16 cellular contexts compared by ENCODE assay signal in genomic region chr18:22814329-22814703, GRCh38.
DNase-seq lines count a peak whose midpoint lies in the region; ATAC-seq, FAIRE-seq and TF ChIP-seq lines count a peak whose summit lies in the region.
"Had no signal": no experiment of that assay in that cellular context is flagged by ENCODE, and none has a peak within 500 bp of the region (broad histone marks: within the 10 kb centered on the region; RNA-seq: fewer than 3 reads in every experiment).

No MANE protein-coding gene starts in this region.

- intact Hi-C loops in endothelial cell of umbilical vein (cut with micrococcal nuclease): loop anchor here (1.0 to 10.0 kb wide), 7 partner anchors 118 to 688 kb away; partner anchors contain the start of genes RBBP8 and RMC1

- peak; percentile 61 for ATAC-seq in RWPE2 (ENCODE audit: low read depth)

- DNase-seq in RWPE2 (ENCODE audit: low spot score) (no peak), endothelial cell of umbilical vein (ENCODE audit: low read depth, low spot score) (peak; percentile 46), osteoblast (ENCODE audit: insufficient read length, low spot score, missing footprints) (peak; percentile 81), NCI-H510A (lab: John Stamatoyannopoulos, UW) (no peak), SHP77 treated with DMSO at 0.1 percent for 48 hours (lab: John Stamatoyannopoulos, UW) (no peak), NCI-H2196 treated with DMSO at 0.1 percent for 48 hours (lab: John Stamatoyannopoulos, UW; ENCODE audit: unreplicated experiment) (no peak)
- DNase-seq: GF-D8, GOT3, NCI-H1092, NCI-H187 treated with DMSO at 0.1 percent for 48 hours, NCI-H2107 had no signal

- H3K4me3 ChIP-seq in RWPE2 (ENCODE audit: severe bottlenecking) (no peak overlapping the region), endothelial cell of umbilical vein (replicated peaks in 1 of 3; ENCODE audit: insufficient read depth in 1 of 3, low read depth in 1 of 3, low read length in 3 of 3) (no peak overlapping the region), osteoblast (ENCODE audit: insufficient read depth, low read length) (no peak overlapping the region)
- H3K4me3 ChIP-seq: A549, SJCRH30 had no signal

- no peak for TF ChIP-seq EP300 in Ishikawa (IDR thresholded peaks at IDR 0.05; ENCODE audit: borderline replicate concordance)

- TF ChIP-seq CTCF in RWPE2 (IDR thresholded peaks at IDR 0.05; ENCODE audit: poor library complexity, severe bottlenecking): no peak
- no peak for TF ChIP-seq CTCF in endothelial cell of umbilical vein (IDR thresholded peaks at IDR 0.05; ENCODE audit: extremely low read depth in 1 of 2, insufficient read depth in 1 of 2, low read depth in 1 of 2, low read length in 2 of 2)
- TF ChIP-seq CTCF in osteoblast (IDR thresholded peaks at IDR 0.05; ENCODE audit: extremely low read depth, low read depth, low read length): no peak

- POLR2A ChIA-PET in endothelial cell of umbilical vein (lab: Charles Lee): no interaction called here

- BruUV-seq in endothelial cell of umbilical vein (replicated peaks; lab: Mats Ljungman, UMichigan): no TSS peak

- no peak for TF ChIP-seq RAD21 in Ishikawa (IDR thresholded peaks at IDR 0.05; ENCODE audit: low read depth)

- H3K4me1 ChIP-seq in RWPE2 (ENCODE audit: insufficient read depth, poor library complexity, severe bottlenecking): peaks cover 28% of the 10 kb centered on the region
- H3K4me1 ChIP-seq in endothelial cell of umbilical vein (ENCODE audit: control insufficient read depth, extremely low read depth, insufficient read depth, low read length): peaks cover 11% of the 10 kb centered on the region
- H3K4me1 ChIP-seq in osteoblast (ENCODE audit: insufficient read depth, low read length): peaks cover 12% of the 10 kb centered on the region
- H3K4me1 ChIP-seq: SJCRH30 had no signal

- H2AFZ ChIP-seq in endothelial cell of umbilical vein (ENCODE audit: low read depth, low read length) (no peak overlapping the region), osteoblast (ENCODE audit: low read length) (peak overlapping the region; percentile 15)

- H3K27ac ChIP-seq in RWPE2 (ENCODE audit: poor library complexity, severe bottlenecking) (peak overlapping the region; percentile 94), endothelial cell of umbilical vein (ENCODE audit: insufficient read depth, low read depth, low read length) (no peak overlapping the region), osteoblast (ENCODE audit: low read depth, low read length) (no peak overlapping the region)
- H3K27ac ChIP-seq: A549, SJCRH30 had no signal

- H3K36me3 ChIP-seq in RWPE2 (ENCODE audit: low read depth) (peaks cover 3% of the 10 kb centered on the region; the same call in 1 of the 2 replicates), endothelial cell of umbilical vein (ENCODE audit: control insufficient read depth in 2 of 2, extremely low read depth in 1 of 2, insufficient read depth in 2 of 2, low read length in 2 of 2) (no peaks in the 10 kb centered on the region), osteoblast (ENCODE audit: insufficient read depth, low read length) (no peaks in the 10 kb centered on the region)
- H3K36me3 ChIP-seq: BE2C, SJCRH30 had no signal

- H3K4me2 ChIP-seq in endothelial cell of umbilical vein (ENCODE audit: insufficient read depth, low read length) (peak overlapping the region; percentile 54), osteoblast (ENCODE audit: insufficient read depth, low read length) (peak overlapping the region; percentile 30)
- H3K4me2 ChIP-seq: A549 had no signal

- no peaks in the 10 kb centered on the region for H3K9me1 ChIP-seq in endothelial cell of umbilical vein (replicated peaks; ENCODE audit: control insufficient read depth, extremely low read depth, insufficient read depth, low read length)

- H4K20me1 ChIP-seq in endothelial cell of umbilical vein (replicated peaks; ENCODE audit: control insufficient read depth, extremely low read depth, insufficient read depth, low read length) (peaks cover 3% of the 10 kb centered on the region), osteoblast (ENCODE audit: insufficient read depth, low read length) (no peaks in the 10 kb centered on the region)

- H3K9ac ChIP-seq in endothelial cell of umbilical vein (replicated peaks; ENCODE audit: extremely low read depth, insufficient read depth, low read length): no peak overlapping the region

- TF ChIP-seq POLR2A in endothelial cell of umbilical vein (IDR thresholded peaks at IDR 0.05; ENCODE audit: low read depth, low read length): no peak

- no peaks in the 10 kb centered on the region for H3K27me3 ChIP-seq in RWPE2 (ENCODE audit: insufficient read depth, poor library complexity, severe bottlenecking)
- peaks cover 30 to 47% of the 10 kb centered on the region in 2 experiments for H3K27me3 ChIP-seq in endothelial cell of umbilical vein (ENCODE audit: control insufficient read depth in 2 of 2, insufficient read depth in 2 of 2, low read length in 2 of 2)
- H3K27me3 ChIP-seq in osteoblast (ENCODE audit: insufficient read depth, low read length): peaks cover 8% of the 10 kb centered on the region
- H3K27me3 ChIP-seq: BE2C, SJCRH30 had no signal

- H3K79me2 ChIP-seq in endothelial cell of umbilical vein (ENCODE audit: control insufficient read depth, insufficient read depth, low read length) (no peaks in the 10 kb centered on the region), osteoblast (ENCODE audit: insufficient read depth, low read length) (no peaks in the 10 kb centered on the region)

- FAIRE-seq in endothelial cell of umbilical vein (lab: Jason Lieb, UNC): no peak
- FAIRE-seq: A549, GM19239 had no signal

- H3K9me3 ChIP-seq in RWPE2 (ENCODE audit: severe bottlenecking): no peaks in the 10 kb centered on the region
- no peaks in the 10 kb centered on the region for H3K9me3 ChIP-seq in endothelial cell of umbilical vein (replicated peaks; ENCODE audit: control insufficient read depth, insufficient read depth, low read length)
- no peaks in the 10 kb centered on the region for H3K9me3 ChIP-seq in osteoblast (ENCODE audit: low read depth, low read length)
- H3K9me3 ChIP-seq: A549, BE2C, SJCRH30 had no signal

- CTCF ChIA-PET in endothelial cell of umbilical vein (lab: Charles Lee): interaction anchor here (0.6 to 7.9 kb wide), 31 partner anchors 8 to 948 kb away, joined by 3 to 139 read pairs (median 4); partner anchors contain the start of gene RBBP8

- dilution Hi-C loops in endothelial cell of umbilical vein (cut with MboI; ENCODE audit: extremely low pct_ligation_motif_present, low sequenced_read_pairs): no loop called here

TF ChIP-seq in Ishikawa, 13 proteins besides CTCF, POLR2A, EP300 and RAD21 (continues in another document):
- TF ChIP-seq TCF12 (IDR thresholded peaks at IDR 0.05; ENCODE audit: low read depth) (no peak), CREB1 (IDR thresholded peaks at IDR 0.05; ENCODE audit: low read depth) (no peak), ZBTB7A (IDR thresholded peaks at IDR 0.05; ENCODE audit: low read depth) (no peak), NFIC (IDR thresholded peaks at IDR 0.05) (no peak), TEAD4 (IDR thresholded peaks at IDR 0.05) (peak; percentile 64), YY1 (IDR thresholded peaks at IDR 0.05; ENCODE audit: low read depth) (no peak), FOXM1 (IDR thresholded peaks at IDR 0.05; ENCODE audit: borderline replicate concordance, low read depth) (peak; percentile 45; the same call in 1 of the 2 replicates)
- TF ChIP-seq, protein P1, sequence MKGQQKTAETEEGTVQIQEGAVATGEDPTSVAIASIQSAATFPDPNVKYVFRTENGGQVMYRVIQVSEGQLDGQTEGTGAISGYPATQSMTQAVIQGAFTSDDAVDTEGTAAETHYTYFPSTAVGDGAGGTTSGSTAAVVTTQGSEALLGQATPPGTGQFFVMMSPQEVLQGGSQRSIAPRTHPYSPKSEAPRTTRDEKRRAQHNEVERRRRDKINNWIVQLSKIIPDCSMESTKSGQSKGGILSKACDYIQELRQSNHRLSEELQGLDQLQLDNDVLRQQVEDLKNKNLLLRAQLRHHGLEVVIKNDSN (IDR thresholded peaks at IDR 0.05): no peak
- TF ChIP-seq, protein P2, sequence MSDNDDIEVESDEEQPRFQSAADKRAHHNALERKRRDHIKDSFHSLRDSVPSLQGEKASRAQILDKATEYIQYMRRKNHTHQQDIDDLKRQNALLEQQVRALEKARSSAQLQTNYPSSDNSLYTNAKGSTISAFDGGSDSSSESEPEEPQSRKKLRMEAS (IDR thresholded peaks at IDR 0.05): 0 out of 2 replicates have a peak, but pooled peaks have one; percentile 9

TF ChIP-seq in endothelial cell of umbilical vein, 7 proteins besides CTCF, POLR2A, EP300 and RAD21:
- peak; percentile 36 for TF ChIP-seq JUN (IDR thresholded peaks at IDR 0.05; ENCODE audit: borderline replicate concordance, insufficient read depth, insufficient read length, low read depth)
- no peak for TF ChIP-seq EZH2 (IDR thresholded peaks at IDR 0.05; ENCODE audit: borderline replicate concordance, low read depth, low read length, severe bottlenecking)
- TF ChIP-seq FOS (IDR thresholded peaks at IDR 0.05; ENCODE audit: borderline replicate concordance, insufficient read depth, low read length): peak; percentile 53

Comparison
In these comparisons a context has a peak if more than half of its experiments do, and no peak if none do; other contexts are left out.
1. DNase-seq: peak in endothelial cell of umbilical vein (single experiment) and osteoblast (single experiment); none in RWPE2 (single experiment), NCI-H510A (single experiment), SHP77 treated with DMSO at 0.1 percent for 48 hours (single experiment) and NCI-H2196 treated with DMSO at 0.1 percent for 48 hours (single experiment).